12 cellular contexts compared by ENCODE assay signal in genomic region chr17:17722081-17722905, GRCh38. TPM values are rescaled to one million over a fixed set of nuclear protein-coding genes. Genes with fewer than 3 reads are reported as not detected.
DNase-seq lines count a peak whose midpoint lies in the region; ATAC-seq and TF ChIP-seq lines count a peak whose summit lies in the region.
"Had no signal": no experiment of that assay in that cellular context is flagged by ENCODE, and none has a peak within 500 bp of the region (broad histone marks: within the 10 kb centered on the region; RNA-seq: fewer than 3 reads in every experiment).

No MANE protein-coding gene starts in this region.

- H3K4me1 ChIP-seq in heart left ventricle, result peaks cover 0 to 72% (median 34%) of the 10 kb centered on the region in 12 donors
- peaks cover 4 to 19% of the 10 kb centered on the region in 2 donors for H3K4me1 ChIP-seq in gastrocnemius medialis

- H3K27me3 Mint-ChIP-seq in brain (peaks cover 10% of the 10 kb centered on the region), type B pancreatic cell (peaks cover 3% of the 10 kb centered on the region)

- peak overlapping the region; percentile 89 to 96 (median 93) for H3K4me3 Mint-ChIP-seq in brain
- H3K4me3 Mint-ChIP-seq in type B pancreatic cell, result peak overlapping the region; percentile 95

- H3K36me3 ChIP-seq in heart left ventricle (no peaks in the 10 kb centered on the region), gastrocnemius medialis (no peaks in the 10 kb centered on the region)

- H3K9me3 Mint-ChIP-seq in brain (peaks cover 0 to 5% (median 0%) of the 10 kb centered on the region in 5 experiments), type B pancreatic cell (no peaks in the 10 kb centered on the region)

- H3K36me3 Mint-ChIP-seq in brain (no peaks in the 10 kb centered on the region), type B pancreatic cell (peaks cover 11% of the 10 kb centered on the region)

- 67 to 83% (median 80%) methylated on average over 58 to 68 of the region's 68 CpGs for WGBS in heart left ventricle, 4 donors

- no peak for TF ChIP-seq POLR2A in heart left ventricle (IDR thresholded peaks at IDR 0.05)
- TF ChIP-seq POLR2A in gastrocnemius medialis (IDR thresholded peaks at IDR 0.05), result no peak

- peaks cover 67% of the 10 kb centered on the region for H3K4me1 Mint-ChIP-seq in brain
- H3K4me1 Mint-ChIP-seq in type B pancreatic cell (ENCODE audit: unreplicated experiment), result peaks cover 50% of the 10 kb centered on the region

- intact Hi-C loops in heart left ventricle (cut with DNase I) (loop anchor here in 2 of 10 donors (5.0 kb wide), 1 partner anchor 35 kb away; no protein-coding TSS in a partner anchor), Right ventricle myocardium superior (cut with DNase I) (no loop called here), gastrocnemius medialis (cut with DNase I; ENCODE audit: low total_unique reads) (no loop called here)

- H3K27ac ChIP-seq in heart left ventricle (peak overlapping the region in 1 of 12 donors; percentile 78), gastrocnemius medialis (no peak overlapping the region)

- TF ChIP-seq CTCF in heart left ventricle (IDR thresholded peaks at IDR 0.05), result no peak
- TF ChIP-seq CTCF in brain (conservative IDR thresholded peaks at IDR 0.05), result peak in 1 of 2 experiments; percentile 37
- TF ChIP-seq CTCF in type B pancreatic cell (conservative IDR thresholded peaks at IDR 0.05), result peak; percentile 39
- TF ChIP-seq CTCF in gastrocnemius medialis (IDR thresholded peaks at IDR 0.05 in 4 of 5, conservative IDR thresholded peaks at IDR 0.05 in 1 of 5), result no peak

- H3K27me3 ChIP-seq in heart left ventricle (peaks cover 0 to 16% (median 0%) of the 10 kb centered on the region in 9 donors), gastrocnemius medialis (no peaks in the 10 kb centered on the region)

- ATAC-seq in heart left ventricle (no peak), Right ventricle myocardium superior (ENCODE audit: poor library complexity) (no peak), gastrocnemius medialis (no peak), GM19467 (IDR thresholded peaks at IDR 0.05; ENCODE audit: unreplicated experiment) (no peak), GM19023 (IDR thresholded peaks at IDR 0.05; ENCODE audit: unreplicated experiment) (no peak)
- ATAC-seq: Panc1 had no signal

- H3K27ac Mint-ChIP-seq in brain (peak overlapping the region; percentile 82 to 99 (median 94)), type B pancreatic cell (peak overlapping the region; percentile 86)

- in situ Hi-C loops in gastrocnemius medialis (cut with MboI; ENCODE audit: low sequenced_read_pairs in 4 of 4), result loop anchor here in 1 of 4 donors (25.0 kb wide), 1 partner anchor 110 kb away; no protein-coding TSS in a partner anchor

- no peaks in the 10 kb centered on the region for H3K9me3 ChIP-seq in heart left ventricle
- no peaks in the 10 kb centered on the region for H3K9me3 ChIP-seq in gastrocnemius medialis

- DNase-seq in heart left ventricle, result no peak
- DNase-seq in Right ventricle myocardium superior, result no peak
- DNase-seq in midbrain (lab: John Stamatoyannopoulos, UW), result peak; percentile 51
- no peak for DNase-seq in type B pancreatic cell (ENCODE audit: extremely low spot score, unreplicated experiment)
- no peak for DNase-seq in gastrocnemius medialis
- DNase-seq: DMS79; effector CD4-positive, alpha-beta T cell; stimulated activated CD4-positive, alpha-beta T cell treated with anti-CD3 and anti-CD28 coated beads, Interleukin-2, amount 100 ng/mL, for 48 hours had no signal

- H3K4me3 ChIP-seq in heart left ventricle (peak overlapping the region in 7 of 12 donors; percentile 2 to 73 (median 56)), gastrocnemius medialis (no peak overlapping the region)

RNA-seq across cellular contexts. Expression of gene RAI1, which starts 41.0 kb away (rescaled TPM):
- total RNA-seq in heart left ventricle (10 to 100 TPM; 15.1 to 37.2 (median 20.8) TPM), Right ventricle myocardium superior (28.3 TPM), type B pancreatic cell (ENCODE audit: low replicate concordance) (61.1 and 61.3 TPM in 2 replicates), gastrocnemius medialis (1 to 10 TPM; 2.1 to 6.7 (median 4.3) TPM)
- polyA plus RNA-seq in heart left ventricle (10 to 100 TPM; 17.2 to 23.0 TPM), brain (ENCODE audit: insufficient read depth, low read depth, low replicate concordance) (22.1 TPM)

Comparison
In these comparisons a context has a peak if more than half of its experiments do, and no peak if none do; other contexts are left out.
1. H3K4me3 ChIP-seq: peak in heart left ventricle (7 of 12); none in gastrocnemius medialis (0 of 4).